ENCODE assay signal across 1 cellular context in genomic region chr11:125592305-125593112, GRCh38.
TF ChIP-seq lines count a peak whose summit lies in the region.

Gene STT3A (plus strand): TSS chr11:125592852. CDS start chr11:125595916, 3,064 bp downstream.

TF ChIP-seq in GM12878, 131 proteins besides CTCF, POLR2A, EP300 and RAD21 (continued from another document and continues in another):
- TF ChIP-seq, protein P1, sequence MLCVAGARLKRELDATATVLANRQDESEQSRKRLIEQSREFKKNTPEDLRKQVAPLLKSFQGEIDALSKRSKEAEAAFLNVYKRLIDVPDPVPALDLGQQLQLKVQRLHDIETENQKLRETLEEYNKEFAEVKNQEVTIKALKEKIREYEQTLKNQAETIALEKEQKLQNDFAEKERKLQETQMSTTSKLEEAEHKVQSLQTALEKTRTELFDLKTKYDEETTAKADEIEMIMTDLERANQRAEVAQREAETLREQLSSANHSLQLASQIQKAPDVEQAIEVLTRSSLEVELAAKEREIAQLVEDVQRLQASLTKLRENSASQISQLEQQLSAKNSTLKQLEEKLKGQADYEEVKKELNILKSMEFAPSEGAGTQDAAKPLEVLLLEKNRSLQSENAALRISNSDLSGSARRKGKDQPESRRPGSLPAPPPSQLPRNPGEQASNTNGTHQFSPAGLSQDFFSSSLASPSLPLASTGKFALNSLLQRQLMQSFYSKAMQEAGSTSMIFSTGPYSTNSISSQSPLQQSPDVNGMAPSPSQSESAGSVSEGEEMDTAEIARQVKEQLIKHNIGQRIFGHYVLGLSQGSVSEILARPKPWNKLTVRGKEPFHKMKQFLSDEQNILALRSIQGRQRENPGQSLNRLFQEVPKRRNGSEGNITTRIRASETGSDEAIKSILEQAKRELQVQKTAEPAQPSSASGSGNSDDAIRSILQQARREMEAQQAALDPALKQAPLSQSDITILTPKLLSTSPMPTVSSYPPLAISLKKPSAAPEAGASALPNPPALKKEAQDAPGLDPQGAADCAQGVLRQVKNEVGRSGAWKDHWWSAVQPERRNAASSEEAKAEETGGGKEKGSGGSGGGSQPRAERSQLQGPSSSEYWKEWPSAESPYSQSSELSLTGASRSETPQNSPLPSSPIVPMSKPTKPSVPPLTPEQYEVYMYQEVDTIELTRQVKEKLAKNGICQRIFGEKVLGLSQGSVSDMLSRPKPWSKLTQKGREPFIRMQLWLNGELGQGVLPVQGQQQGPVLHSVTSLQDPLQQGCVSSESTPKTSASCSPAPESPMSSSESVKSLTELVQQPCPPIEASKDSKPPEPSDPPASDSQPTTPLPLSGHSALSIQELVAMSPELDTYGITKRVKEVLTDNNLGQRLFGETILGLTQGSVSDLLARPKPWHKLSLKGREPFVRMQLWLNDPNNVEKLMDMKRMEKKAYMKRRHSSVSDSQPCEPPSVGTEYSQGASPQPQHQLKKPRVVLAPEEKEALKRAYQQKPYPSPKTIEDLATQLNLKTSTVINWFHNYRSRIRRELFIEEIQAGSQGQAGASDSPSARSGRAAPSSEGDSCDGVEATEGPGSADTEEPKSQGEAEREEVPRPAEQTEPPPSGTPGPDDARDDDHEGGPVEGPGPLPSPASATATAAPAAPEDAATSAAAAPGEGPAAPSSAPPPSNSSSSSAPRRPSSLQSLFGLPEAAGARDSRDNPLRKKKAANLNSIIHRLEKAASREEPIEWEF (IDR thresholded peaks at IDR 0.05; ENCODE audit: insufficient replicate concordance, low read depth, low read length) = no peak
- peak; percentile 100 for TF ChIP-seq SP1 (IDR thresholded peaks at IDR 0.05; ENCODE audit: low read depth, low read length)
- peak; percentile 74 for TF ChIP-seq MXI1 (IDR thresholded peaks at IDR 0.05; ENCODE audit: low read depth, low read length)
- peak; percentile 51; the same call in 1 of the 2 replicates for TF ChIP-seq NBN (IDR thresholded peaks at IDR 0.05)
- TF ChIP-seq ZBED1 (IDR thresholded peaks at IDR 0.05; ENCODE audit: borderline replicate concordance) = no peak
- TF ChIP-seq, protein P2, sequence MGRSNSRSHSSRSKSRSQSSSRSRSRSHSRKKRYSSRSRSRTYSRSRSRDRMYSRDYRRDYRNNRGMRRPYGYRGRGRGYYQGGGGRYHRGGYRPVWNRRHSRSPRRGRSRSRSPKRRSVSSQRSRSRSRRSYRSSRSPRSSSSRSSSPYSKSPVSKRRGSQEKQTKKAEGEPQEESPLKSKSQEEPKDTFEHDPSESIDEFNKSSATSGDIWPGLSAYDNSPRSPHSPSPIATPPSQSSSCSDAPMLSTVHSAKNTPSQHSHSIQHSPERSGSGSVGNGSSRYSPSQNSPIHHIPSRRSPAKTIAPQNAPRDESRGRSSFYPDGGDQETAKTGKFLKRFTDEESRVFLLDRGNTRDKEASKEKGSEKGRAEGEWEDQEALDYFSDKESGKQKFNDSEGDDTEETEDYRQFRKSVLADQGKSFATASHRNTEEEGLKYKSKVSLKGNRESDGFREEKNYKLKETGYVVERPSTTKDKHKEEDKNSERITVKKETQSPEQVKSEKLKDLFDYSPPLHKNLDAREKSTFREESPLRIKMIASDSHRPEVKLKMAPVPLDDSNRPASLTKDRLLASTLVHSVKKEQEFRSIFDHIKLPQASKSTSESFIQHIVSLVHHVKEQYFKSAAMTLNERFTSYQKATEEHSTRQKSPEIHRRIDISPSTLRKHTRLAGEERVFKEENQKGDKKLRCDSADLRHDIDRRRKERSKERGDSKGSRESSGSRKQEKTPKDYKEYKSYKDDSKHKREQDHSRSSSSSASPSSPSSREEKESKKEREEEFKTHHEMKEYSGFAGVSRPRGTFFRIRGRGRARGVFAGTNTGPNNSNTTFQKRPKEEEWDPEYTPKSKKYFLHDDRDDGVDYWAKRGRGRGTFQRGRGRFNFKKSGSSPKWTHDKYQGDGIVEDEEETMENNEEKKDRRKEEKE (IDR thresholded peaks at IDR 0.05) = no peak
- TF ChIP-seq SUPT20H (IDR thresholded peaks at IDR 0.05; ENCODE audit: borderline replicate concordance, control insufficient read depth, low read depth, low read length) = no peak
- peak; percentile 25; the same call in 1 of the 2 replicates for TF ChIP-seq CBFB (IDR thresholded peaks at IDR 0.05; ENCODE audit: low read depth)
- TF ChIP-seq CBX5 (IDR thresholded peaks at IDR 0.05; ENCODE audit: low read depth) = 0 out of 2 replicates have a peak, but pooled peaks have one; percentile 67
- TF ChIP-seq, protein P3, sequence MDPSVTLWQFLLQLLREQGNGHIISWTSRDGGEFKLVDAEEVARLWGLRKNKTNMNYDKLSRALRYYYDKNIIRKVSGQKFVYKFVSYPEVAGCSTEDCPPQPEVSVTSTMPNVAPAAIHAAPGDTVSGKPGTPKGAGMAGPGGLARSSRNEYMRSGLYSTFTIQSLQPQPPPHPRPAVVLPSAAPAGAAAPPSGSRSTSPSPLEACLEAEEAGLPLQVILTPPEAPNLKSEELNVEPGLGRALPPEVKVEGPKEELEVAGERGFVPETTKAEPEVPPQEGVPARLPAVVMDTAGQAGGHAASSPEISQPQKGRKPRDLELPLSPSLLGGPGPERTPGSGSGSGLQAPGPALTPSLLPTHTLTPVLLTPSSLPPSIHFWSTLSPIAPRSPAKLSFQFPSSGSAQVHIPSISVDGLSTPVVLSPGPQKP (IDR thresholded peaks at IDR 0.05; ENCODE audit: low read depth, low read length) = 0 out of 2 replicates have a peak, but pooled peaks have one; percentile 16
- no peak for TF ChIP-seq TCF3 (IDR thresholded peaks at IDR 0.05; ENCODE audit: borderline replicate concordance, insufficient read depth, low read depth, low read length)
- TF ChIP-seq BMI1 (IDR thresholded peaks at IDR 0.05; ENCODE audit: borderline replicate concordance) = no peak
- TF ChIP-seq, protein P4, sequence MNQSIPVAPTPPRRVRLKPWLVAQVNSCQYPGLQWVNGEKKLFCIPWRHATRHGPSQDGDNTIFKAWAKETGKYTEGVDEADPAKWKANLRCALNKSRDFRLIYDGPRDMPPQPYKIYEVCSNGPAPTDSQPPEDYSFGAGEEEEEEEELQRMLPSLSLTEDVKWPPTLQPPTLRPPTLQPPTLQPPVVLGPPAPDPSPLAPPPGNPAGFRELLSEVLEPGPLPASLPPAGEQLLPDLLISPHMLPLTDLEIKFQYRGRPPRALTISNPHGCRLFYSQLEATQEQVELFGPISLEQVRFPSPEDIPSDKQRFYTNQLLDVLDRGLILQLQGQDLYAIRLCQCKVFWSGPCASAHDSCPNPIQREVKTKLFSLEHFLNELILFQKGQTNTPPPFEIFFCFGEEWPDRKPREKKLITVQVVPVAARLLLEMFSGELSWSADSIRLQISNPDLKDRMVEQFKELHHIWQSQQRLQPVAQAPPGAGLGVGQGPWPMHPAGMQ (IDR thresholded peaks at IDR 0.05; ENCODE audit: borderline replicate concordance) = no peak
- TF ChIP-seq RFX5 (IDR thresholded peaks at IDR 0.05; ENCODE audit: low read depth, low read length) = peak; percentile 65
- TF ChIP-seq ETV6 (conservative IDR thresholded peaks at IDR 0.05 in 1 of 2, IDR thresholded peaks at IDR 0.05 in 1 of 2; ENCODE audit: borderline replicate concordance in 1 of 2, low read depth in 1 of 2) = no peak; a peak in 1 of 4 replicates
- no peak; the same call in 1 of the 2 replicates for TF ChIP-seq FOXK2 (IDR thresholded peaks at IDR 0.05)
- TF ChIP-seq SRF (IDR thresholded peaks at IDR 0.05; ENCODE audit: low read depth in 2 of 2, low read length in 2 of 2) = no peak
- TF ChIP-seq YY1 (IDR thresholded peaks at IDR 0.05; ENCODE audit: low read depth, low read length) = peak; percentile 32; the same call in 1 of the 2 replicates
- no peak; the same call in 1 of the 2 replicates for TF ChIP-seq MTA2 (IDR thresholded peaks at IDR 0.05; ENCODE audit: low read depth)
- TF ChIP-seq GABPA (IDR thresholded peaks at IDR 0.05; ENCODE audit: low read depth) = peak; percentile 79
- TF ChIP-seq KLF5 (IDR thresholded peaks at IDR 0.05; ENCODE audit: partially characterized antibody) = peak; percentile 96
- peak; percentile 54 for TF ChIP-seq RUNX3 (IDR thresholded peaks at IDR 0.05; ENCODE audit: low read length)
- TF ChIP-seq CHD4 (IDR thresholded peaks at IDR 0.05) = no peak
- TF ChIP-seq, protein P5, sequence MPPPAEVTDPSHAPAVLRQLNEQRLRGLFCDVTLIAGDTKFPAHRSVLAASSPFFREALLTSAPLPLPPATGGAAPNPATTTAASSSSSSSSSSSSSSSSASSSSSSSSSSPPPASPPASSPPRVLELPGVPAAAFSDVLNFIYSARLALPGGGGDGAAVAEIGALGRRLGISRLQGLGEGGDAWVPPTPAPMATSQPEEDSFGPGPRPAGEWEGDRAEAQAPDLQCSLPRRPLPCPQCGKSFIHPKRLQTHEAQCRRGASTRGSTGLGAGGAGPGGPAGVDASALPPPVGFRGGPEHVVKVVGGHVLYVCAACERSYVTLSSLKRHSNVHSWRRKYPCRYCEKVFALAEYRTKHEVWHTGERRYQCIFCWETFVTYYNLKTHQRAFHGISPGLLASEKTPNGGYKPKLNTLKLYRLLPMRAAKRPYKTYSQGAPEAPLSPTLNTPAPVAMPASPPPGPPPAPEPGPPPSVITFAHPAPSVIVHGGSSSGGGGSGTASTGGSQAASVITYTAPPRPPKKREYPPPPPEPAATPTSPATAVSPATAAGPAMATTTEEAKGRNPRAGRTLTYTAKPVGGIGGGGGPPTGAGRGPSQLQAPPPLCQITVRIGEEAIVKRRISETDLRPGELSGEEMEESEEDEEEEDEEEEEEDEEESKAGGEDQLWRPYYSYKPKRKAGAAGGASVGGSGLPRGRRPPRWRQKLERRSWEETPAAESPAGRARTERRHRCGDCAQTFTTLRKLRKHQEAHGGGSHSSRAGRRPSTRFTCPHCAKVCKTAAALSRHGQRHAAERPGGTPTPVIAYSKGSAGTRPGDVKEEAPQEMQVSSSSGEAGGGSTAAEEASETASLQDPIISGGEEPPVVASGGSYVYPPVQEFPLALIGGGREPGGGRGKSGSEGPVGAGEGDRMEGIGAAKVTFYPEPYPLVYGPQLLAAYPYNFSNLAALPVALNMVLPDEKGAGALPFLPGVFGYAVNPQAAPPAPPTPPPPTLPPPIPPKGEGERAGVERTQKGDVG (CRISPR knock-in tag; IDR thresholded peaks at IDR 0.05) = no peak
- TF ChIP-seq HDAC2 (IDR thresholded peaks at IDR 0.05) = no peak
- TF ChIP-seq SUZ12 (IDR thresholded peaks at IDR 0.05; ENCODE audit: unreplicated experiment) = no peak
- no peak for TF ChIP-seq SMC3 (IDR thresholded peaks at IDR 0.05; ENCODE audit: borderline replicate concordance, low read length)
- TF ChIP-seq EZH2 (IDR thresholded peaks at IDR 0.05; ENCODE audit: borderline replicate concordance, control insufficient read depth, low read depth, low read length) = no peak
- TF ChIP-seq POLR2AphosphoS5 (IDR thresholded peaks at IDR 0.05; ENCODE audit: low read length) = peak; percentile 93
- no peak for TF ChIP-seq BCL11A (IDR thresholded peaks at IDR 0.05; ENCODE audit: low read depth, low read length)
- TF ChIP-seq, protein P6, sequence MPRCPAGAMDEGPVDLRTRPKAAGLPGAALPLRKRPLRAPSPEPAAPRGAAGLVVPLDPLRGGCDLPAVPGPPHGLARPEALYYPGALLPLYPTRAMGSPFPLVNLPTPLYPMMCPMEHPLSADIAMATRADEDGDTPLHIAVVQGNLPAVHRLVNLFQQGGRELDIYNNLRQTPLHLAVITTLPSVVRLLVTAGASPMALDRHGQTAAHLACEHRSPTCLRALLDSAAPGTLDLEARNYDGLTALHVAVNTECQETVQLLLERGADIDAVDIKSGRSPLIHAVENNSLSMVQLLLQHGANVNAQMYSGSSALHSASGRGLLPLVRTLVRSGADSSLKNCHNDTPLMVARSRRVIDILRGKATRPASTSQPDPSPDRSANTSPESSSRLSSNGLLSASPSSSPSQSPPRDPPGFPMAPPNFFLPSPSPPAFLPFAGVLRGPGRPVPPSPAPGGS (IDR thresholded peaks at IDR 0.05; ENCODE audit: borderline replicate concordance, insufficient read depth, low read depth, low read length, poor library complexity, severe bottlenecking) = peak; percentile 6
- no peak for TF ChIP-seq KAT2A (conservative IDR thresholded peaks at IDR 0.05; ENCODE audit: control insufficient read depth, low read depth, low read length)
- TF ChIP-seq RAD51 (IDR thresholded peaks at IDR 0.05) = peak; percentile 96
- TF ChIP-seq CEBPZ (IDR thresholded peaks at IDR 0.05; ENCODE audit: low read depth, low read length) = peak; percentile 97
- TF ChIP-seq SREBF2 (IDR thresholded peaks at IDR 0.05; ENCODE audit: low read length) = no peak
- no peak for TF ChIP-seq KDM1A (IDR thresholded peaks at IDR 0.05; ENCODE audit: borderline replicate concordance)
- peak; percentile 11; the same call in 1 of the 2 replicates for TF ChIP-seq JUNB (IDR thresholded peaks at IDR 0.05)
- peak; percentile 94 for TF ChIP-seq CREB1 (IDR thresholded peaks at IDR 0.05; ENCODE audit: low read depth)
- TF ChIP-seq NFIC (IDR thresholded peaks at IDR 0.05; ENCODE audit: low read depth, low read length) = no peak; the same call in 1 of the 2 replicates
- TF ChIP-seq NFXL1 (IDR thresholded peaks at IDR 0.05; ENCODE audit: borderline replicate concordance) = no peak
- no peak; the same call in 1 of the 2 replicates for TF ChIP-seq GATAD2B (conservative IDR thresholded peaks at IDR 0.05; ENCODE audit: low read depth)
- no peak for TF ChIP-seq NR2C2 (IDR thresholded peaks at IDR 0.05; ENCODE audit: borderline replicate concordance, control insufficient read depth, insufficient read length, low read depth)
- TF ChIP-seq MEF2B (IDR thresholded peaks at IDR 0.05; ENCODE audit: partially characterized antibody, poor library complexity, severe bottlenecking) = peak; percentile 23
- TF ChIP-seq ATF3 (IDR thresholded peaks at IDR 0.05; ENCODE audit: borderline replicate concordance, extremely low read depth, low read depth, low read length) = no peak
- TF ChIP-seq STAT3 (IDR thresholded peaks at IDR 0.05; ENCODE audit: low read depth, low read length) = no peak
- no peak for TF ChIP-seq ASH2L (IDR thresholded peaks at IDR 0.05; ENCODE audit: borderline replicate concordance, low read depth)
